ENCODE assay signal across 1 cellular context in genomic region chr16:85422374-85423185, GRCh38.
TF ChIP-seq lines count a peak whose summit lies in the region.

No MANE protein-coding gene starts in this region.

TF ChIP-seq in HepG2, 621 proteins besides CTCF, POLR2A, EP300 and RAD21 (continued from another document and continues in another):
- TF ChIP-seq, protein P1, sequence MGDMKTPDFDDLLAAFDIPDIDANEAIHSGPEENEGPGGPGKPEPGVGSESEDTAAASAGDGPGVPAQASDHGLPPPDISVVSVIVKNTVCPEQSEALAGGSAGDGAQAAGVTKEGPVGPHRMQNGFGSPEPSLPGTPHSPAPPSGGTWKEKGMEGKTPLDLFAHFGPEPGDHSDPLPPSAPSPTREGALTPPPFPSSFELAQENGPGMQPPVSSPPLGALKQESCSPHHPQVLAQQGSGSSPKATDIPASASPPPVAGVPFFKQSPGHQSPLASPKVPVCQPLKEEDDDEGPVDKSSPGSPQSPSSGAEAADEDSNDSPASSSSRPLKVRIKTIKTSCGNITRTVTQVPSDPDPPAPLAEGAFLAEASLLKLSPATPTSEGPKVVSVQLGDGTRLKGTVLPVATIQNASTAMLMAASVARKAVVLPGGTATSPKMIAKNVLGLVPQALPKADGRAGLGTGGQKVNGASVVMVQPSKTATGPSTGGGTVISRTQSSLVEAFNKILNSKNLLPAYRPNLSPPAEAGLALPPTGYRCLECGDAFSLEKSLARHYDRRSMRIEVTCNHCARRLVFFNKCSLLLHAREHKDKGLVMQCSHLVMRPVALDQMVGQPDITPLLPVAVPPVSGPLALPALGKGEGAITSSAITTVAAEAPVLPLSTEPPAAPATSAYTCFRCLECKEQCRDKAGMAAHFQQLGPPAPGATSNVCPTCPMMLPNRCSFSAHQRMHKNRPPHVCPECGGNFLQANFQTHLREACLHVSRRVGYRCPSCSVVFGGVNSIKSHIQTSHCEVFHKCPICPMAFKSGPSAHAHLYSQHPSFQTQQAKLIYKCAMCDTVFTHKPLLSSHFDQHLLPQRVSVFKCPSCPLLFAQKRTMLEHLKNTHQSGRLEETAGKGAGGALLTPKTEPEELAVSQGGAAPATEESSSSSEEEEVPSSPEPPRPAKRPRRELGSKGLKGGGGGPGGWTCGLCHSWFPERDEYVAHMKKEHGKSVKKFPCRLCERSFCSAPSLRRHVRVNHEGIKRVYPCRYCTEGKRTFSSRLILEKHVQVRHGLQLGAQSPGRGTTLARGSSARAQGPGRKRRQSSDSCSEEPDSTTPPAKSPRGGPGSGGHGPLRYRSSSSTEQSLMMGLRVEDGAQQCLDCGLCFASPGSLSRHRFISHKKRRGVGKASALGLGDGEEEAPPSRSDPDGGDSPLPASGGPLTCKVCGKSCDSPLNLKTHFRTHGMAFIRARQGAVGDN (CRISPR knock-in tag; IDR thresholded peaks at IDR 0.05) = peak; percentile 88
- TF ChIP-seq ZNF124 (CRISPR knock-in tag; IDR thresholded peaks at IDR 0.05) (peak; percentile 93), ZNF281 (CRISPR knock-in tag; IDR thresholded peaks at IDR 0.05; ENCODE audit: borderline replicate concordance) (peak; percentile 80; the same call in 1 of the 2 replicates), NKX3-1 (CRISPR knock-in tag; IDR thresholded peaks at IDR 0.05) (peak; percentile 87), RBFOX2 (IDR thresholded peaks at IDR 0.05; ENCODE audit: low read depth, low read length) (no peak), BATF2 (CRISPR knock-in tag; IDR thresholded peaks at IDR 0.05) (no peak), U2AF2 (IDR thresholded peaks at IDR 0.05; ENCODE audit: low read depth, low read length) (no peak), PCBP2 (optimal IDR thresholded peaks at IDR 0.05; ENCODE audit: low read depth, low read length, poor library complexity, severe bottlenecking) (no peak), ZNF180 (CRISPR knock-in tag; IDR thresholded peaks at IDR 0.05; ENCODE audit: borderline replicate concordance, low read depth) (no peak), PTBP1 (IDR thresholded peaks at IDR 0.05; ENCODE audit: low read depth, low read length, poor library complexity, severe bottlenecking) (peak; percentile 43), ZFY (CRISPR knock-in tag; IDR thresholded peaks at IDR 0.05) (peak; percentile 65), RBAK (CRISPR knock-in tag; IDR thresholded peaks at IDR 0.05) (peak; percentile 60; the same call in 1 of the 2 replicates), SYNCRIP (IDR thresholded peaks at IDR 0.05; ENCODE audit: insufficient read depth, low read depth, low read length) (no peak), SP5 (CRISPR knock-in tag; IDR thresholded peaks at IDR 0.05; ENCODE audit: borderline replicate concordance, low read depth) (peak; percentile 96), GTF2F1 (IDR thresholded peaks at IDR 0.05; ENCODE audit: low read length) (no peak), SMC3 (IDR thresholded peaks at IDR 0.05; ENCODE audit: low read length) (no peak), THAP7 (CRISPR knock-in tag; IDR thresholded peaks at IDR 0.05) (no peak), NR2F1 (CRISPR knock-in tag; IDR thresholded peaks at IDR 0.05) (peak in 1 of 2 experiments; percentile 47; a peak in 1 of 4 replicates), SMYD3 (CRISPR knock-in tag; IDR thresholded peaks at IDR 0.05) (no peak), ZNF644 (CRISPR knock-in tag; IDR thresholded peaks at IDR 0.05; ENCODE audit: low read depth) (no peak), GMEB2 (CRISPR knock-in tag; IDR thresholded peaks at IDR 0.05; ENCODE audit: low read depth) (no peak), ZNF614 (CRISPR knock-in tag; IDR thresholded peaks at IDR 0.05; ENCODE audit: borderline replicate concordance) (peak; percentile 59; the same call in 1 of the 2 replicates), CBX5 (CRISPR knock-in tag; IDR thresholded peaks at IDR 0.05; ENCODE audit: borderline replicate concordance) (peak; percentile 93; the same call in 1 of the 2 replicates), PCBP1 (IDR thresholded peaks at IDR 0.05; ENCODE audit: borderline replicate concordance, low read depth, low read length) (no peak), CC2D1A (CRISPR knock-in tag; IDR thresholded peaks at IDR 0.05) (no peak), ZNF619 (CRISPR knock-in tag; IDR thresholded peaks at IDR 0.05) (peak; percentile 91), GATAD1 (CRISPR knock-in tag; IDR thresholded peaks at IDR 0.05) (0 out of 2 replicates have a peak, but pooled peaks have one; percentile 34), HOXD1 (CRISPR knock-in tag; IDR thresholded peaks at IDR 0.05) (peak; percentile 94), KLF16 (CRISPR knock-in tag; IDR thresholded peaks at IDR 0.05) (peak in 1 of 2 experiments; percentile 92; a peak in 2 of 4 replicates), ZNF431 (CRISPR knock-in tag; IDR thresholded peaks at IDR 0.05; ENCODE audit: borderline replicate concordance, low read depth) (peak; percentile 87; the same call in 1 of the 2 replicates), HNRNPLL (IDR thresholded peaks at IDR 0.05; ENCODE audit: low read depth, low read length, poor library complexity, severe bottlenecking) (no peak), TBP (CRISPR knock-in tag; IDR thresholded peaks at IDR 0.05) (peak; percentile 24; the same call in 1 of the 2 replicates), ZSCAN25 (CRISPR knock-in tag; IDR thresholded peaks at IDR 0.05) (peak; percentile 91), ZNF256 (CRISPR knock-in tag; conservative IDR thresholded peaks at IDR 0.05) (peak; percentile 91; the same call in 1 of the 2 replicates), ATM (IDR thresholded peaks at IDR 0.05; ENCODE audit: borderline replicate concordance) (no peak), ZNF788 (CRISPR knock-in tag; IDR thresholded peaks at IDR 0.05; ENCODE audit: borderline replicate concordance) (peak; percentile 88; the same call in 1 of the 2 replicates), ZNF577 (CRISPR knock-in tag; IDR thresholded peaks at IDR 0.05; ENCODE audit: borderline replicate concordance, low read depth) (no peak), FOXJ3 (CRISPR knock-in tag; IDR thresholded peaks at IDR 0.05; ENCODE audit: borderline replicate concordance) (peak; percentile 99), CENPX (CRISPR knock-in tag; IDR thresholded peaks at IDR 0.05) (no peak), DBP (CRISPR knock-in tag; IDR thresholded peaks at IDR 0.05; ENCODE audit: not compliant biosample characterization) (no peak), PRPF4 (IDR thresholded peaks at IDR 0.05; ENCODE audit: low read depth, low read length, poor library complexity, severe bottlenecking) (no peak), BCL3 (CRISPR knock-in tag; IDR thresholded peaks at IDR 0.05) (peak; percentile 80; the same call in 1 of the 2 replicates), FOXA3 (CRISPR knock-in tag; IDR thresholded peaks at IDR 0.05) (peak; percentile 98), ZKSCAN8 (CRISPR knock-in tag; IDR thresholded peaks at IDR 0.05; ENCODE audit: borderline replicate concordance) (0 out of 2 replicates have a peak, but pooled peaks have one; percentile 69), ZNF567 (CRISPR knock-in tag; IDR thresholded peaks at IDR 0.05; ENCODE audit: borderline replicate concordance) (no peak), ZNF598 (CRISPR knock-in tag; IDR thresholded peaks at IDR 0.05; ENCODE audit: borderline replicate concordance) (peak; percentile 50; the same call in 1 of the 2 replicates), ASH2L (IDR thresholded peaks at IDR 0.05; ENCODE audit: insufficient read length, low read depth, low read length) (no peak)
- TF ChIP-seq, protein P2, sequence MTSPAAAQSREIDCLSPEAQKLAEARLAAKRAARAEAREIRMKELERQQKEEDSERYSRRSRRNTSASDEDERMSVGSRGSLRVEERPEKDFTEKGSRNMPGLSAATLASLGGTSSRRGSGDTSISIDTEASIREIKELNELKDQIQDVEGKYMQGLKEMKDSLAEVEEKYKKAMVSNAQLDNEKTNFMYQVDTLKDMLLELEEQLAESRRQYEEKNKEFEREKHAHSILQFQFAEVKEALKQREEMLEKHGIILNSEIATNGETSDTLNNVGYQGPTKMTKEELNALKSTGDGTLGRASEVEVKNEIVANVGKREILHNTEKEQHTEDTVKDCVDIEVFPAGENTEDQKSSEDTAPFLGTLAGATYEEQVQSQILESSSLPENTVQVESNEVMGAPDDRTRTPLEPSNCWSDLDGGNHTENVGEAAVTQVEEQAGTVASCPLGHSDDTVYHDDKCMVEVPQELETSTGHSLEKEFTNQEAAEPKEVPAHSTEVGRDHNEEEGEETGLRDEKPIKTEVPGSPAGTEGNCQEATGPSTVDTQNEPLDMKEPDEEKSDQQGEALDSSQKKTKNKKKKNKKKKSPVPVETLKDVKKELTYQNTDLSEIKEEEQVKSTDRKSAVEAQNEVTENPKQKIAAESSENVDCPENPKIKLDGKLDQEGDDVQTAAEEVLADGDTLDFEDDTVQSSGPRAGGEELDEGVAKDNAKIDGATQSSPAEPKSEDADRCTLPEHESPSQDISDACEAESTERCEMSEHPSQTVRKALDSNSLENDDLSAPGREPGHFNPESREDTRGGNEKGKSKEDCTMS (CRISPR knock-in tag; conservative IDR thresholded peaks at IDR 0.05) = no peak
- TF ChIP-seq, protein P3, sequence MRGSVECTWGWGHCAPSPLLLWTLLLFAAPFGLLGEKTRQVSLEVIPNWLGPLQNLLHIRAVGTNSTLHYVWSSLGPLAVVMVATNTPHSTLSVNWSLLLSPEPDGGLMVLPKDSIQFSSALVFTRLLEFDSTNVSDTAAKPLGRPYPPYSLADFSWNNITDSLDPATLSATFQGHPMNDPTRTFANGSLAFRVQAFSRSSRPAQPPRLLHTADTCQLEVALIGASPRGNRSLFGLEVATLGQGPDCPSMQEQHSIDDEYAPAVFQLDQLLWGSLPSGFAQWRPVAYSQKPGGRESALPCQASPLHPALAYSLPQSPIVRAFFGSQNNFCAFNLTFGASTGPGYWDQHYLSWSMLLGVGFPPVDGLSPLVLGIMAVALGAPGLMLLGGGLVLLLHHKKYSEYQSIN (CRISPR knock-in tag; IDR thresholded peaks at IDR 0.05; ENCODE audit: borderline replicate concordance) = no peak
- TF ChIP-seq, protein P4, sequence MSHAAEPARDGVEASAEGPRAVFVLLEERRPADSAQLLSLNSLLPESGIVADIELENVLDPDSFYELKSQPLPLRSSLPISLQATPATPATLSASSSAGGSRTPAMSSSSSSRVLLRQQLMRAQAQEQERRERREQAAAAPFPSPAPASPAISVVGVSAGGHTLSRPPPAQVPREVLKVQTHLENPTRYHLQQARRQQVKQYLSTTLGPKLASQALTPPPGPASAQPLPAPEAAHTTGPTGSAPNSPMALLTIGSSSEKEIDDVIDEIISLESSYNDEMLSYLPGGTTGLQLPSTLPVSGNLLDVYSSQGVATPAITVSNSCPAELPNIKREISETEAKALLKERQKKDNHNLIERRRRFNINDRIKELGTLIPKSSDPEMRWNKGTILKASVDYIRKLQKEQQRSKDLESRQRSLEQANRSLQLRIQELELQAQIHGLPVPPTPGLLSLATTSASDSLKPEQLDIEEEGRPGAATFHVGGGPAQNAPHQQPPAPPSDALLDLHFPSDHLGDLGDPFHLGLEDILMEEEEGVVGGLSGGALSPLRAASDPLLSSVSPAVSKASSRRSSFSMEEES (CRISPR knock-in tag; IDR thresholded peaks at IDR 0.05) = peak; percentile 87
